In the genomic region with DNA sequence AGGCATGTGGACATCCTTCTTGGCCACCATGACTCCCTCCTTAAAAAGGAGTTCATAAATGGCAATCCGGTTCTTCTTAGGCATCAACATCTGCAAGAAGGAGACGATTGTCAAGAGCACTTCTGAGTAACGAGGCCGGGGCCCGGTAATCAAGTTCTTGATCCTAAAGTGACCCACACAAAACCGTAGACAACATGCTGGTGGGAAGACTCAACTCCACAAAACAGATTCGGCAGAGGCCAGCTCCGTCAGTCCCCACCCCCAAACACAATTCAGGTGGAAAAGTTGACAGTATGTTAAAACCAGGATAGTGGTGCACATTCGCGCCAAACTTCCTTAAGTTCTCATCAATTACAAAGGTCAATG, we compare ENCODE assay signal across 8 cellular contexts. TPM values are rescaled to one million over a fixed set of nuclear protein-coding genes. Genes with fewer than 3 reads are reported as not detected.
DNase-seq lines count a peak whose midpoint lies in the region; ATAC-seq and TF ChIP-seq lines count a peak whose summit lies in the region.

No MANE protein-coding gene starts in this region.

- H3K27me3 ChIP-seq in Caco-2 (replicated peaks; ENCODE audit: control insufficient read depth, insufficient read depth, low read length) (no peaks in the 10 kb centered on the region), PC-9 (ENCODE audit: insufficient read depth, low read depth) (no peaks in the 10 kb centered on the region), dorsolateral prefrontal cortex (no peaks in the 10 kb centered on the region)

- H3F3A ChIP-seq in PC-9 (ENCODE audit: insufficient read depth, low read depth): peaks cover 60% of the 10 kb centered on the region

- H2AFZ ChIP-seq in PC-9: no peak overlapping the region

- H3K9me2 ChIP-seq in PC-9 (ENCODE audit: insufficient read depth): no peaks in the 10 kb centered on the region

- H3K4me1 ChIP-seq in Caco-2 (peaks cover 13% of the 10 kb centered on the region), PC-9 (replicated peaks; ENCODE audit: insufficient read depth) (peaks cover 26% of the 10 kb centered on the region; the same call in 1 of the 2 replicates)

- BruUV-seq in Caco-2 (replicated peaks; lab: Mats Ljungman, UMichigan) (no TSS peak), PC-9 (replicated peaks; lab: Mats Ljungman, UMichigan) (no TSS peak)

- H3K4me3 Mint-ChIP-seq in Caco-2 (ENCODE audit: unreplicated experiment): peak overlapping the region; percentile 94
- H3K4me3 Mint-ChIP-seq in neural crest cell: peak overlapping the region; percentile 100

- peak overlapping the region; percentile 96 for H3K4me3 ChIP-seq in Caco-2 (ENCODE audit: low read depth, low read length)
- H3K4me3 ChIP-seq in PC-9: peak overlapping the region; percentile 94
- peak overlapping the region; percentile 37 to 91 (median 79) for H3K4me3 ChIP-seq in dorsolateral prefrontal cortex

- H3K27me3 Mint-ChIP-seq in Caco-2 (ENCODE audit: insufficient read depth, unreplicated experiment) (no peaks in the 10 kb centered on the region), neural crest cell (ENCODE audit: low read depth) (peaks cover 3% of the 10 kb centered on the region)

- H3K4me2 ChIP-seq in PC-9: peak overlapping the region; percentile 92

- H3K36me3 Mint-ChIP-seq in Caco-2 (ENCODE audit: insufficient read depth, unreplicated experiment): peaks cover 61% of the 10 kb centered on the region
- H3K36me3 Mint-ChIP-seq in neural crest cell (ENCODE audit: low read depth): peaks cover 27% of the 10 kb centered on the region

- peak overlapping the region; percentile 98 for H3K27ac Mint-ChIP-seq in Caco-2 (ENCODE audit: unreplicated experiment)
- peak overlapping the region; percentile 100 for H3K27ac Mint-ChIP-seq in neural crest cell (ENCODE audit: unreplicated experiment)

- peak overlapping the region; percentile 88 for H3K27ac ChIP-seq in PC-9
- peak overlapping the region in 54 of 59 donors; percentile 13 to 97 (median 90) for H3K27ac ChIP-seq in dorsolateral prefrontal cortex

- H3K9me3 Mint-ChIP-seq in Caco-2 (ENCODE audit: unreplicated experiment) (no peaks in the 10 kb centered on the region), neural crest cell (no peaks in the 10 kb centered on the region)

- TF ChIP-seq CTCF in Caco-2 (IDR thresholded peaks at IDR 0.05; ENCODE audit: insufficient read depth in 1 of 2, low read depth in 1 of 2, low read length in 1 of 2, severe bottlenecking in 1 of 2, unreplicated experiment in 1 of 2) (no peak), PC-9 (conservative IDR thresholded peaks at IDR 0.05) (no peak), dorsolateral prefrontal cortex (IDR thresholded peaks at IDR 0.05 in 54 of 56, conservative IDR thresholded peaks at IDR 0.05 in 2 of 56; ENCODE audit: low read depth in 1 of 56, partially characterized antibody in 56 of 56) (no peak), neural crest cell (conservative IDR thresholded peaks at IDR 0.05) (no peak)

- H3K4me1 Mint-ChIP-seq in Caco-2 (ENCODE audit: low read depth, unreplicated experiment): no peaks in the 10 kb centered on the region
- H3K4me1 Mint-ChIP-seq in neural crest cell: peaks cover 29% of the 10 kb centered on the region

- H3K36me3 ChIP-seq in Caco-2 (ENCODE audit: control insufficient read depth, insufficient read depth, low read length) (peaks cover 6% of the 10 kb centered on the region), PC-9 (ENCODE audit: low read depth) (peaks cover 46% of the 10 kb centered on the region)

- peaks cover 50% of the 10 kb centered on the region for H4K20me1 ChIP-seq in PC-9 (ENCODE audit: insufficient read depth)

- ATAC-seq in GM19397 (IDR thresholded peaks at IDR 0.05; ENCODE audit: unreplicated experiment): no peak

- CTCF ChIA-PET in Caco-2 (lab: Charles Lee) (no interaction called here), PC-9 (lab: Charles Lee) (no interaction called here)

- intact Hi-C loops in Caco-2 (cut with micrococcal nuclease; ENCODE audit: unreplicated experiment) (no loop called here), PC-9 (cut with micrococcal nuclease; ENCODE audit: unreplicated experiment) (no loop called here), dorsolateral prefrontal cortex (cut with DNase I) (loop anchor here (5.0 to 10.0 kb wide), 2 partner anchors 102 to 330 kb away; a partner anchor contains a TSS)

- H3K79me2 ChIP-seq in PC-9 (ENCODE audit: low read depth): peaks cover 52% of the 10 kb centered on the region

- POLR2A ChIA-PET in Caco-2 (lab: Charles Lee) (interaction anchor here (1.6 kb wide), 1 partner anchor 9 kb away, joined by 6 read pairs; no protein-coding TSS in a partner anchor), PC-9 (lab: Charles Lee; ENCODE audit: unreplicated experiment) (interaction anchor here (0.6 to 0.7 kb wide), 3 partner anchors 188 to 1060 kb away, joined by 3 to 6 read pairs (median 5); a partner anchor contains a TSS)

- H3K9me3 ChIP-seq in Caco-2 (no peaks in the 10 kb centered on the region), PC-9 (ENCODE audit: insufficient read depth, low read depth) (no peaks in the 10 kb centered on the region)

- DNase-seq in Caco-2 (no peak), PC-9 (no peak), dorsolateral prefrontal cortex (no peak), neural crest cell (ENCODE audit: low read depth, low spot score) (no peak), Ammon's horn (ENCODE audit: low spot score) (no peak), GOT3 (lab: John Stamatoyannopoulos, UW) (no peak), D341Med (ENCODE audit: low spot score) (no peak)

RNA-seq across cellular contexts. Expression of a gene that starts 0.8 kb away (rescaled TPM):
- total RNA-seq in Caco-2 (2022) (1,650 and 1,752 TPM in 2 replicates), PC-9 (2021) (1,786 and 2,008 TPM in 2 replicates), dorsolateral prefrontal cortex (100 to 1,000 TPM; 315 to 608 (median 413) TPM), neural crest cell (1,626 and 1,641 TPM in 2 replicates)

RNA-seq across cellular contexts. Expression of a gene that starts 32.6 kb away (rescaled TPM):
- total RNA-seq in Caco-2 (2022) (22.3 and 22.9 TPM in 2 replicates), PC-9 (2021) (16.8 and 19.1 TPM in 2 replicates), dorsolateral prefrontal cortex (100 to 1,000 TPM; 107 to 239 (median 169) TPM), neural crest cell (47.5 and 50.0 TPM in 2 replicates)

RNA-seq across cellular contexts. Expression of a gene that starts 40.8 kb away (rescaled TPM):
- 3.4 and 3.7 TPM in 2 replicates for total RNA-seq in Caco-2 (2022)
- 5.0 and 6.4 TPM in 2 replicates for total RNA-seq in PC-9 (2021)
- total RNA-seq in dorsolateral prefrontal cortex: 100 to 1,000 TPM in 119 of 120 experiments, 10 to 100 TPM in 1; 78.5 to 489 (median 335) TPM
- 0.30 and 0.44 TPM in 2 replicates for total RNA-seq in neural crest cell

Comparison
In these comparisons a context has a peak if more than half of its experiments do, and no peak if none do; other contexts are left out.
1. RNA of a gene that starts 40.8 kb away (total RNA-seq): 78.5 to 489 TPM in dorsolateral prefrontal cortex; 5.0 to 6.4 TPM in PC-9, 3.4 to 3.7 TPM in Caco-2 and 0.30 to 0.44 TPM in neural crest cell; every median in the first group is over 10 times any median in the second.
2. intact Hi-C loops: an anchor here in dorsolateral prefrontal cortex (5.0 to 10.0 kb wide); none called in Caco-2 and PC-9.
3. Peak in every context shown above with its lines, with median percentiles within 50 percentile points of each other: H3K4me3 ChIP-seq.